In the genomic region with DNA sequence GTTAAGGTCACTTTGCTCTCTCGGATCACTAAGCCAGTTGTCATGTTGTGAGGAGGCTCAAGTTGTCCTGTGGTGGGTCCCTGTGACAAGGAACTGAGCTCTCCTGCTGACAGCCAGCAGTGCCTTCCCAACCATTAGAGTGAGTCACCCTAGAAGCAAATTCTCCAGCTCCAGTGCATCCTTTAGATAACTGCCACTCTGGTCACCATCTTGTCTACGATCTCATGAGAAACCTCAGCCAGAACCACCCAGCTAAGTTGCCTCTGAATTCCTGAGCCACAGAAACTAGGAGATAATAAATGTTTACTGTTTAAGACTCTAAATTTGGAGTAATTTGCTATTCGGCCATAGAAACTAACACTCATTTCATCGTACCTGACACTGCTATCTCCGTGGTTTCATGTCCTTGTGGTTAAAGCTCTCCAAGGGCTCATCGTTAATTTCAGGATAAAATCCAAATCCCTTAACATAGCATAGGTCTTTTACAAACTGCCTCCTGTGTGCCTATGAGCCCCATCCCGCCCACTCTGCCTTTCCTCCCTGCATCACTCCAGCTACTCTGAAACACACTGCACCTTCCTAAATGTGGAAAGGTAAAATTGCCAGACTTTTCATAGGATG, we compare ENCODE assay signal across 1 cellular context.
TF ChIP-seq lines count a peak whose summit lies in the region.

No MANE protein-coding gene starts in this region.

TF ChIP-seq in HEK293, 187 proteins besides CTCF, POLR2A, EP300 and RAD21 (continued from another document):
- TF ChIP-seq PRDM4 (tag by site-specific recombination; IDR thresholded peaks at IDR 0.05), result no peak
